ENCODE assay signal across 9 cellular contexts in genomic region chr10:117652228-117653169, GRCh38.
DNase-seq lines count a peak whose midpoint lies in the region; ATAC-seq and TF ChIP-seq lines count a peak whose summit lies in the region.
"Had no signal": no experiment of that assay in that cellular context is flagged by ENCODE, and none has a peak within 500 bp of the region (broad histone marks: within the 10 kb centered on the region; RNA-seq: fewer than 3 reads in every experiment).

No MANE protein-coding gene starts in this region.

- peak; percentile 21 for ATAC-seq in HG02588 (IDR thresholded peaks at IDR 0.05; ENCODE audit: unreplicated experiment)
- peak; percentile 17 for ATAC-seq in HG03460 (IDR thresholded peaks at IDR 0.05; ENCODE audit: unreplicated experiment)

- no peak for TF ChIP-seq CTCF in osteocyte (IDR thresholded peaks at IDR 0.05)
- TF ChIP-seq CTCF in A673 (conservative IDR thresholded peaks at IDR 0.05; ENCODE audit: low read depth, low read length), result no peak

- H3K4me1 ChIP-seq in A673 (ENCODE audit: insufficient read depth, low read length, poor library complexity, severe bottlenecking), result no peaks in the 10 kb centered on the region

- POLR2A ChIA-PET in A673 (lab: Charles Lee; ENCODE audit: low non-redundant PET), result no interaction called here

- no peaks in the 10 kb centered on the region for H3K36me3 ChIP-seq in A673 (ENCODE audit: insufficient read depth, low read length, poor library complexity, severe bottlenecking)

- H3K27me3 ChIP-seq in A673 (replicated peaks; ENCODE audit: insufficient read depth, low read depth, low read length, poor library complexity), result peaks cover 16% of the 10 kb centered on the region

- DNase-seq in T-helper 1 cell (no peak), osteocyte (ENCODE audit: extremely low spot score, unreplicated experiment) (no peak), A673 (ENCODE audit: low spot score) (no peak), AG08396 (ENCODE audit: low spot score) (no peak), putamen (ENCODE audit: low spot score) (no peak)
- DNase-seq: mesendoderm had no signal

- H3K27ac ChIP-seq in A673 (ENCODE audit: low read depth, low read length, poor library complexity, severe bottlenecking), result no peak overlapping the region

- H3K4me3 Mint-ChIP-seq in T-helper 1 cell treated with Interleukin-12 subunit alpha and Interleukin-12 subunit beta and Interleukin-4 antibody, amounts not matched to agents 30 μg/mL and 1 μg/mL, for 36 hours, result no peak overlapping the region
- no peak overlapping the region for H3K4me3 Mint-ChIP-seq in osteocyte (ENCODE audit: unreplicated experiment)

- H3K27me3 Mint-ChIP-seq in T-helper 1 cell treated with Interleukin-12 subunit alpha and Interleukin-12 subunit beta and Interleukin-4 antibody, amounts not matched to agents 30 μg/mL and 1 μg/mL, for 36 hours (ENCODE audit: low read depth), result peaks cover 20% of the 10 kb centered on the region
- no peaks in the 10 kb centered on the region for H3K27me3 Mint-ChIP-seq in osteocyte (ENCODE audit: unreplicated experiment)

- no peak overlapping the region for H3K4me3 ChIP-seq in A673 (ENCODE audit: low read depth, low read length, poor library complexity, severe bottlenecking)

- intact Hi-C loops in A673 (cut with micrococcal nuclease; ENCODE audit: unreplicated experiment), result no loop called here

- H3K27ac Mint-ChIP-seq in T-helper 1 cell treated with Interleukin-12 subunit alpha and Interleukin-12 subunit beta and Interleukin-4 antibody, amounts not matched to agents 30 μg/mL and 1 μg/mL, for 36 hours, result peak overlapping the region; percentile 33
- H3K27ac Mint-ChIP-seq in osteocyte (ENCODE audit: unreplicated experiment), result peak overlapping the region; percentile 19

- H3K36me3 Mint-ChIP-seq in T-helper 1 cell treated with Interleukin-12 subunit alpha and Interleukin-12 subunit beta and Interleukin-4 antibody, amounts not matched to agents 30 μg/mL and 1 μg/mL, for 36 hours (ENCODE audit: low read depth), result peaks cover 12% of the 10 kb centered on the region
- no peaks in the 10 kb centered on the region for H3K36me3 Mint-ChIP-seq in osteocyte (ENCODE audit: unreplicated experiment)

- no TSS peak for BruUV-seq in A673 (replicated peaks; lab: Mats Ljungman, UMichigan)

- no peaks in the 10 kb centered on the region for H3K9me3 ChIP-seq in A673 (ENCODE audit: low read depth, low read length, poor library complexity, severe bottlenecking)

- H3K4me1 Mint-ChIP-seq in T-helper 1 cell treated with Interleukin-12 subunit alpha and Interleukin-12 subunit beta and Interleukin-4 antibody, amounts not matched to agents 30 μg/mL and 1 μg/mL, for 36 hours (ENCODE audit: low read depth), result peaks cover 27% of the 10 kb centered on the region
- H3K4me1 Mint-ChIP-seq in osteocyte (ENCODE audit: unreplicated experiment), result peaks cover 14% of the 10 kb centered on the region

- H3K9me3 Mint-ChIP-seq in T-helper 1 cell treated with Interleukin-12 subunit alpha and Interleukin-12 subunit beta and Interleukin-4 antibody, amounts not matched to agents 30 μg/mL and 1 μg/mL, for 36 hours, result peaks cover 26% of the 10 kb centered on the region
- peaks cover 11% of the 10 kb centered on the region for H3K9me3 Mint-ChIP-seq in osteocyte (ENCODE audit: unreplicated experiment)

- CTCF ChIA-PET in A673 (lab: Charles Lee), result no interaction called here
